In genomic region chr20:17648782-17649730, GRCh38 we compare ENCODE assay signal across 10 cellular contexts. TPM values are rescaled to one million over a fixed set of nuclear protein-coding genes. Genes with fewer than 3 reads are reported as not detected.
A peak's percentile ranks its signal among the peaks of the same experiment; 100 is the strongest.
DNase-seq lines count a peak whose midpoint lies in the region; ATAC-seq and TF ChIP-seq lines count a peak whose summit lies in the region.
"Had no signal": no experiment of that assay in that cellular context is flagged by ENCODE, and none has a peak within 500 bp of the region (broad histone marks: within the 10 kb centered on the region; RNA-seq: fewer than 3 reads in every experiment).

No MANE protein-coding gene starts in this region.

- TF ChIP-seq RAD21 in liver (IDR thresholded peaks at IDR 0.05), result peak; percentile 42 to 73

- no peak overlapping the region for H3K9ac ChIP-seq in liver (ENCODE audit: low read depth in 1 of 2, low read length in 2 of 2)

- WGBS in liver, result 40% methylated on average over 20 of the region's 20 CpGs
- WGBS in upper lobe of left lung, 2 donors, result 48 to 53% methylated on average over 20 of the region's 20 CpGs

- H3K36me3 ChIP-seq in liver (ENCODE audit: control insufficient read depth in 4 of 4, insufficient read depth in 3 of 4, low read depth in 1 of 4, low read length in 3 of 4), result peaks cover 0 to 3% (median 1%) of the 10 kb centered on the region in 4 donors
- peaks cover 0 to 14% (median 2%) of the 10 kb centered on the region in 4 donors for H3K36me3 ChIP-seq in upper lobe of left lung

- ATAC-seq in upper lobe of left lung (ENCODE audit: low FRiP score in 2 of 2), result peak; percentile 39 to 71
- no peak for ATAC-seq in HG03097 (IDR thresholded peaks at IDR 0.05; ENCODE audit: low FRiP score, unreplicated experiment)
- ATAC-seq in omental fat pad (ENCODE audit: low FRiP score), result no peak

- TF ChIP-seq POLR2A in upper lobe of left lung (IDR thresholded peaks at IDR 0.05), result no peak

- peak overlapping the region; percentile 26 to 49 for H3K27ac ChIP-seq in liver (ENCODE audit: low read depth in 1 of 2, low read length in 2 of 2)
- peak overlapping the region; percentile 23 to 70 (median 53) for H3K27ac ChIP-seq in upper lobe of left lung

- TF ChIP-seq CTCF in liver (IDR thresholded peaks at IDR 0.05; ENCODE audit: low read depth, low read length, missing input control) (peak; percentile 28), upper lobe of left lung (IDR thresholded peaks at IDR 0.05) (peak in 4 of 6 experiments; percentile 28 to 52 (median 32)), omental fat pad (IDR thresholded peaks at IDR 0.05) (no peak)

- no peak for TF ChIP-seq EP300 in upper lobe of left lung (IDR thresholded peaks at IDR 0.05)

- H3K9me3 ChIP-seq in liver (ENCODE audit: control insufficient read depth in 4 of 4, low read length in 3 of 4), result no peaks in the 10 kb centered on the region
- no peaks in the 10 kb centered on the region for H3K9me3 ChIP-seq in upper lobe of left lung

- H3K4me3 ChIP-seq in liver (ENCODE audit: low read depth in 1 of 3, low read length in 3 of 3) (no peak overlapping the region), upper lobe of left lung (no peak overlapping the region)

- H3K27me3 ChIP-seq in liver (ENCODE audit: control insufficient read depth in 4 of 4, insufficient read depth in 4 of 4, low read length in 3 of 4) (no peaks in the 10 kb centered on the region), upper lobe of left lung (no peaks in the 10 kb centered on the region)

- peaks cover 33 to 92% (median 86%) of the 10 kb centered on the region in 4 donors for H3K4me1 ChIP-seq in liver (ENCODE audit: control insufficient read depth in 4 of 4, insufficient read depth in 4 of 4, low read length in 3 of 4)
- H3K4me1 ChIP-seq in upper lobe of left lung, result peaks cover 33 to 77% (median 57%) of the 10 kb centered on the region in 4 donors

- DNase-seq in NCI-H2107 treated with DMSO at 0.1 percent for 48 hours (lab: John Stamatoyannopoulos, UW; ENCODE audit: unreplicated experiment) (peak; percentile 23), NCI-H2107 (lab: John Stamatoyannopoulos, UW) (no peak), NCI-H2196 treated with DMSO at 0.1 percent for 48 hours (lab: John Stamatoyannopoulos, UW; ENCODE audit: unreplicated experiment) (peak; percentile 65), astrocyte of the hippocampus (ENCODE audit: low read depth, low spot score) (peak; percentile 47), upper lobe of left lung (peak in 1 of 2 donors; percentile 78), omental fat pad (ENCODE audit: low spot score) (no peak)

TF ChIP-seq in liver, 16 proteins besides CTCF, POLR2A, EP300 and RAD21:
- no peak for TF ChIP-seq NR2F2 (IDR thresholded peaks at IDR 0.05)
- no peak for TF ChIP-seq GABPA (IDR thresholded peaks at IDR 0.05 in 1 of 2, conservative IDR thresholded peaks at IDR 0.05 in 1 of 2)
- TF ChIP-seq YY1 (IDR thresholded peaks at IDR 0.05), result no peak
- no peak for TF ChIP-seq FOXA1 (IDR thresholded peaks at IDR 0.05)
- no peak for TF ChIP-seq ATF3 (IDR thresholded peaks at IDR 0.05)
- no peak for TF ChIP-seq JUND (IDR thresholded peaks at IDR 0.05)
- no peak for TF ChIP-seq ZBTB33 (IDR thresholded peaks at IDR 0.05)
- no peak for TF ChIP-seq HNF4G (IDR thresholded peaks at IDR 0.05)
- TF ChIP-seq TAF1 (conservative IDR thresholded peaks at IDR 0.05), result no peak
- no peak for TF ChIP-seq REST (IDR thresholded peaks at IDR 0.05)
- TF ChIP-seq FOXA2 (IDR thresholded peaks at IDR 0.05), result no peak
- no peak for TF ChIP-seq RXRA (IDR thresholded peaks at IDR 0.05)
- TF ChIP-seq SP1 (IDR thresholded peaks at IDR 0.05), result no peak
- TF ChIP-seq EGR1 (IDR thresholded peaks at IDR 0.05; ENCODE audit: low read depth in 2 of 2), result no peak

RNA-seq across cellular contexts. Expression of gene RRBP1, which starts 33.0 kb away (rescaled TPM):
- total RNA-seq in liver (100 to 1,000 TPM in 1 of 2 donors, 10 to 100 TPM in 1; 81.8 to 202 TPM), upper lobe of left lung (100 to 1,000 TPM; 143 to 256 (median 172) TPM), omental fat pad (100 to 1,000 TPM in 1 of 4 donors, 10 to 100 TPM in 3; 67.9 to 142 (median 87.2) TPM)
- 100 to 1,000 TPM in 1 of 2 donors, 10 to 100 TPM in 1; 75.4 to 178 TPM for polyA plus RNA-seq in liver

RNA-seq across cellular contexts. Expression of gene BANF2, which starts 50.7 kb away (rescaled TPM):
- not detected for total RNA-seq in liver
- not detected for polyA plus RNA-seq in liver
- not detected for total RNA-seq in upper lobe of left lung
- total RNA-seq in omental fat pad, result not detected
- total RNA-seq: CD8-positive, alpha-beta memory T cell; T-helper 1 cell treated with Interleukin-12 subunit alpha and Interleukin-12 subunit beta and Interleukin-4 antibody, amounts not matched to agents 30 ng/mL and 1 ng/mL, for 36 hours had no signal
- polyA plus RNA-seq: CD8-positive, alpha-beta memory T cell had no signal

Comparison
In these comparisons a context has a peak if more than half of its experiments do, and no peak if none do; other contexts are left out.
1. DNase-seq: peak in NCI-H2107 treated with DMSO at 0.1 percent for 48 hours (single experiment), NCI-H2196 treated with DMSO at 0.1 percent for 48 hours (single experiment) and astrocyte of the hippocampus (single experiment); none in NCI-H2107 (single experiment) and omental fat pad (single experiment).
2. CTCF ChIP-seq: peak in liver (single experiment) and upper lobe of left lung (4 of 6); none in omental fat pad (0 of 3).
3. ATAC-seq: peak in upper lobe of left lung (2 of 2); none in HG03097 (single experiment) and omental fat pad (single experiment).